ENCODE assay signal across 23 cellular contexts in genomic region chr10:70391654-70392053, GRCh38. TPM values are rescaled to one million over a fixed set of nuclear protein-coding genes. Genes with fewer than 3 reads are reported as not detected.
"Had no signal": no experiment of that assay in that cellular context is flagged by ENCODE, and none has a peak within 500 bp of the region (broad histone marks: within the 10 kb centered on the region; RNA-seq: fewer than 3 reads in every experiment).

No MANE protein-coding gene starts in this region.

- H3K27ac ChIP-seq: dorsolateral prefrontal cortex, heart right ventricle, left lung, right lobe of liver, suprapubic skin, thyroid gland, upper lobe of right lung, vagina had no signal

- H3K9me3 ChIP-seq: heart right ventricle, left lung, right lobe of liver, suprapubic skin, thyroid gland, upper lobe of right lung, vagina had no signal

- H3K4me3 ChIP-seq: dorsolateral prefrontal cortex, heart right ventricle, left lung, lung, right lobe of liver, suprapubic skin, thyroid gland, upper lobe of right lung, vagina had no signal

- H3K4me1 ChIP-seq: thyroid gland, upper lobe of right lung, vagina had no signal

- H3K36me3 ChIP-seq: heart right ventricle, left lung, right lobe of liver, suprapubic skin, thyroid gland, upper lobe of right lung, vagina had no signal

- H3K27me3 ChIP-seq: dorsolateral prefrontal cortex, heart right ventricle, left lung, right lobe of liver, suprapubic skin, thyroid gland, upper lobe of right lung, vagina had no signal

- ATAC-seq: esophagus mucosa; stimulated activated effector memory CD8-positive, alpha-beta T cell treated with anti-CD3 and anti-CD28 coated beads, Interleukin-12 subunit alpha, Interleukin-12 subunit beta, amount 100 ng/mL, for 72 hours; stimulated activated naive CD8-positive, alpha-beta T cell treated with anti-CD3 and anti-CD28 coated beads, Interleukin-15, Interleukin-2, amounts not matched to agents 100 U/mL and 50 U/mL, for 24 hours; upper lobe of right lung had no signal

- DNase-seq: cortex of kidney; dorsolateral prefrontal cortex; effector CD8-positive, alpha-beta T cell; heart right ventricle; islet precursor cell; left lung; mesendoderm; naive B cell; posterior cingulate gyrus; right lobe of liver; stimulated activated CD4-positive, alpha-beta T cell treated with anti-CD3 and anti-CD28 coated beads, Interleukin-4, amount 100 ng/mL, for 1 hour; stimulated activated CD8-positive, alpha-beta memory T cell treated with anti-CD3 and anti-CD28 coated beads, Interleukin-4, amount 100 ng/mL, for 48 hours; stimulated activated naive CD8-positive, alpha-beta T cell treated with anti-CD3 and anti-CD28 coated beads, Interleukin-15, Interleukin-2, amounts not matched to agents 100 U/mL and 50 U/mL, for 24 hours; upper lobe of right lung had no signal

RNA-seq across cellular contexts. Expression of gene NODAL, which starts 49.8 kb away (rescaled TPM):
- total RNA-seq: fibroblast of lung, glomerular endothelial cell, left lung, lung, osteocyte, right lobe of liver, suprapubic skin, thyroid gland, upper lobe of right lung, vagina had no signal
- polyA plus RNA-seq: fibroblast of lung, lung had no signal
